Comparison of ENCODE assay signal across 16 cellular contexts in genomic region chr1:63810936-63811335, GRCh38. TPM values are rescaled to one million over a fixed set of nuclear protein-coding genes. Genes with fewer than 3 reads are reported as not detected.
"Had no signal": no experiment of that assay in that cellular context is flagged by ENCODE, and none has a peak within 500 bp of the region (broad histone marks: within the 10 kb centered on the region; RNA-seq: fewer than 3 reads in every experiment).

No MANE protein-coding gene starts in this region.

- H3K27ac ChIP-seq: foreskin keratinocyte, lower lobe of right lung, pancreas, tibial nerve had no signal

- H3K4me1 Mint-ChIP-seq: activated CD4-positive, alpha-beta T cell treated with anti-CD3 and anti-CD28 coated beads, Interleukin-2, amount 10 ng/mL, durations not matched to agents 7 days and 5 days; activated naive CD8-positive, alpha-beta T cell treated with anti-CD3 and anti-CD28 coated beads for 36 hours; central memory CD8-positive, alpha-beta T cell had no signal

- H3K27ac Mint-ChIP-seq: activated CD4-positive, alpha-beta T cell treated with anti-CD3 and anti-CD28 coated beads, Interleukin-2, amount 10 ng/mL, durations not matched to agents 7 days and 5 days; activated naive CD8-positive, alpha-beta T cell treated with anti-CD3 and anti-CD28 coated beads for 36 hours had no signal

- H3K4me3 Mint-ChIP-seq: activated CD4-positive, alpha-beta T cell treated with anti-CD3 and anti-CD28 coated beads, Interleukin-2, amount 10 ng/mL, durations not matched to agents 7 days and 5 days; activated naive CD8-positive, alpha-beta T cell treated with anti-CD3 and anti-CD28 coated beads for 36 hours; brain; central memory CD8-positive, alpha-beta T cell had no signal

- H3K9me3 Mint-ChIP-seq: activated CD4-positive, alpha-beta T cell treated with anti-CD3 and anti-CD28 coated beads, Interleukin-2, amount 10 ng/mL, durations not matched to agents 7 days and 5 days; central memory CD8-positive, alpha-beta T cell had no signal

- H3K9me3 ChIP-seq: lower lobe of right lung, pancreas had no signal

- DNase-seq: activated CD4-positive, alpha-beta T cell treated with anti-CD3 and anti-CD28 coated beads, Interleukin-2, amount 10 ng/mL, durations not matched to agents 7 days and 5 days; activated CD4-positive, CD25-positive, alpha-beta regulatory T cell; activated CD8-positive, alpha-beta memory T cell treated with anti-CD3 and anti-CD28 coated beads for 24 hours; activated naive CD8-positive, alpha-beta T cell treated with anti-CD3 and anti-CD28 coated beads for 36 hours; amygdala; effector CD8-positive, alpha-beta T cell; foreskin keratinocyte; lower lobe of right lung; midbrain; pancreas; stimulated activated CD4-positive, alpha-beta T cell treated with anti-CD3 and anti-CD28 coated beads, Interleukin-2, amount 100 ng/mL, for 48 hours; stimulated activated naive CD4-positive, alpha-beta T cell; T-helper 2 cell had no signal

- H3K36me3 ChIP-seq: lower lobe of right lung, pancreas had no signal

- H3K36me3 Mint-ChIP-seq: activated naive CD8-positive, alpha-beta T cell treated with anti-CD3 and anti-CD28 coated beads for 36 hours had no signal

- H3K27me3 ChIP-seq: foreskin keratinocyte, pancreas, tibial nerve had no signal

- ATAC-seq: foreskin keratinocyte, lower lobe of right lung had no signal

- H3K4me3 ChIP-seq: lower lobe of right lung, pancreas, tibial nerve had no signal

- H3K4me1 ChIP-seq: foreskin keratinocyte had no signal

RNA-seq across cellular contexts. Expression of gene ROR1, which starts 37.1 kb away (rescaled TPM):
- total RNA-seq: activated CD4-positive, alpha-beta T cell treated with anti-CD3 and anti-CD28 coated beads, Interleukin-2, amount 10 ng/mL, durations not matched to agents 7 days and 5 days; activated naive CD8-positive, alpha-beta T cell treated with anti-CD3 and anti-CD28 coated beads for 36 hours had no signal
